8 cellular contexts compared by ENCODE assay signal in genomic region chr4:73277201-73277600, GRCh38.
"Had no signal": no experiment of that assay in that cellular context is flagged by ENCODE, and none has a peak within 500 bp of the region (broad histone marks: within the 10 kb centered on the region; RNA-seq: fewer than 3 reads in every experiment).

No MANE protein-coding gene starts in this region.

- DNase-seq: GDM1, GF-D8 had no signal

- ATAC-seq: GM12878 had no signal

- FAIRE-seq: G401.6, GM12878, GM12891, GM12892, GM18507, GM19239 had no signal

- H3K4me3 ChIP-seq: GM12878 had no signal
